In the genomic region with DNA sequence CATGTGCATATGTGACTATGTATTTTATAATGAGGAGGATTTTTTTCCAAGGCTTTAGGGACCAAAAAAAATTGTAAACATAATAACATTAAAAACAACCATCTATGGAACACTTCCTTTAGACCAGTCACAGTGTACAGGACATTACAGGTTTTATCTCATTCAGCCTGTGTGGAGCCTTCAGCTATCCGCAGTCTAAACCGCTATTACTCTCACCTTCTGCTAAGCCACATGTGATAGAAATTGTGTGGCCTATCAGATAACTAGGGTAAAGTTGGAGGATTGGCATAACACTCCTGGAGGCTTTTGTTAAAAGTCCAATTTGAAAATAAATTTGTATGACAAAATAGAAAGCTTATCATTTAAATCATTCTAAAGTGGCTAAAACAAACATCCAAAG, we compare ENCODE assay signal across 37 cellular contexts.
"Had no signal": no experiment of that assay in that cellular context is flagged by ENCODE, and none has a peak within 500 bp of the region (broad histone marks: within the 10 kb centered on the region; RNA-seq: fewer than 3 reads in every experiment).

No MANE protein-coding gene starts in this region.

- H3K4me3 Mint-ChIP-seq: activated CD4-positive, alpha-beta memory T cell treated with anti-CD3 and anti-CD28 coated beads, Interleukin-2, amount 10 ng/mL, durations not matched to agents 7 days and 5 days; activated CD8-positive, alpha-beta memory T cell treated with anti-CD3 and anti-CD28 coated beads, Interleukin-2, amount 10 ng/mL, durations not matched to agents 7 days and 5 days; activated naive CD8-positive, alpha-beta T cell treated with anti-CD3 and anti-CD28 coated beads for 36 hours; activated T-helper 17 cell treated with anti-CD3 and anti-CD28 coated beads, Interleukin-2, amount 50 U/mL, for 72 hours had no signal

- H3K36me3 ChIP-seq: brain microvascular endothelial cell, WERI-Rb-1 had no signal

- H3K27me3 Mint-ChIP-seq: activated CD4-positive, alpha-beta memory T cell treated with anti-CD3 and anti-CD28 coated beads, Interleukin-2, amount 10 ng/mL, durations not matched to agents 7 days and 5 days; activated CD8-positive, alpha-beta memory T cell treated with anti-CD3 and anti-CD28 coated beads, Interleukin-2, amount 10 ng/mL, durations not matched to agents 7 days and 5 days; activated naive CD8-positive, alpha-beta T cell treated with anti-CD3 and anti-CD28 coated beads for 36 hours; activated T-helper 17 cell treated with anti-CD3 and anti-CD28 coated beads, Interleukin-2, amount 50 U/mL, for 72 hours had no signal

- H2AFZ ChIP-seq: PC-9 had no signal

- H3K4me3 ChIP-seq: PC-9 had no signal

- H3K4me2 ChIP-seq: KMS-11, PC-9 had no signal

- H3K27ac ChIP-seq: brain microvascular endothelial cell, KMS-11, PC-9, RWPE1, WERI-Rb-1 had no signal

- H3K9ac ChIP-seq: KMS-11 had no signal

- H3K9me3 Mint-ChIP-seq: activated CD4-positive, alpha-beta memory T cell treated with anti-CD3 and anti-CD28 coated beads, Interleukin-2, amount 10 ng/mL, durations not matched to agents 7 days and 5 days; activated naive CD8-positive, alpha-beta T cell treated with anti-CD3 and anti-CD28 coated beads for 36 hours; activated T-helper 17 cell treated with anti-CD3 and anti-CD28 coated beads, Interleukin-2, amount 50 U/mL, for 72 hours had no signal

- DNase-seq: activated CD4-positive, alpha-beta memory T cell treated with anti-CD3 and anti-CD28 coated beads, Interleukin-2, amount 10 ng/mL, durations not matched to agents 7 days and 5 days; activated CD4-positive, alpha-beta T cell treated with anti-CD3 and anti-CD28 coated beads for 1 hour; activated CD4-positive, alpha-beta T cell treated with anti-CD3 and anti-CD28 coated beads for 48 hours; activated CD4-positive, CD25-positive, alpha-beta regulatory T cell; activated CD8-positive, alpha-beta memory T cell treated with anti-CD3 and anti-CD28 coated beads for 24 hours; activated CD8-positive, alpha-beta memory T cell treated with anti-CD3 and anti-CD28 coated beads, Interleukin-2, amount 10 ng/mL, durations not matched to agents 7 days and 5 days; activated CD8-positive, alpha-beta memory T cell treated with anti-CD3 and anti-CD28 coated beads, Interleukin-2, amount 50 U/mL, for 48 hours; activated effector memory CD4-positive, alpha-beta T cell treated with anti-CD3 and anti-CD28 coated beads, Interleukin-2, amount 50 U/mL, for 16 hours; activated naive CD4-positive, alpha-beta T cell; activated naive CD4-positive, alpha-beta T cell treated with anti-CD3 and anti-CD28 coated beads, Interleukin-2, amount 50 U/mL, for 16 hours; activated naive CD8-positive, alpha-beta T cell treated with anti-CD3 and anti-CD28 coated beads for 36 hours; activated T-cell treated with anti-CD3 and anti-CD28 coated beads, Interleukin-2, amount 50 U/mL, for 48 hours; amniotic stem cell; aorta; brain microvascular endothelial cell; central memory CD4-positive, alpha-beta T cell; MM.1S; MV-4-11; NCI-H1092; NCI-H1436 treated with DMSO at 0.1 percent for 48 hours; NCI-H1694 treated with DMSO at 0.1 percent for 48 hours; NCI-H2029; NCI-H2171 treated with DMSO at 0.1 percent for 48 hours; NCI-H2227 treated with DMSO at 0.1 percent for 48 hours; NCI-H446; NCI-H510A treated with DMSO at 0.1 percent for 48 hours; NCI-H526 treated with DMSO at 0.1 percent for 48 hours; NCI-H774; NK-92 treated with Interleukin-12 subunit alpha and Interleukin-12 subunit beta, amount 100 ng/mL, for 24 hours; PC-9; SIG-M5; T1000; WERI-Rb-1 had no signal

- H3K4me1 Mint-ChIP-seq: activated CD4-positive, alpha-beta memory T cell treated with anti-CD3 and anti-CD28 coated beads, Interleukin-2, amount 10 ng/mL, durations not matched to agents 7 days and 5 days; activated CD8-positive, alpha-beta memory T cell treated with anti-CD3 and anti-CD28 coated beads, Interleukin-2, amount 10 ng/mL, durations not matched to agents 7 days and 5 days; activated naive CD8-positive, alpha-beta T cell treated with anti-CD3 and anti-CD28 coated beads for 36 hours; activated T-helper 17 cell treated with anti-CD3 and anti-CD28 coated beads, Interleukin-2, amount 50 U/mL, for 72 hours had no signal

- H3K27ac Mint-ChIP-seq: activated CD4-positive, alpha-beta memory T cell treated with anti-CD3 and anti-CD28 coated beads, Interleukin-2, amount 10 ng/mL, durations not matched to agents 7 days and 5 days; activated CD8-positive, alpha-beta memory T cell treated with anti-CD3 and anti-CD28 coated beads, Interleukin-2, amount 10 ng/mL, durations not matched to agents 7 days and 5 days; activated naive CD8-positive, alpha-beta T cell treated with anti-CD3 and anti-CD28 coated beads for 36 hours; activated T-helper 17 cell treated with anti-CD3 and anti-CD28 coated beads, Interleukin-2, amount 50 U/mL, for 72 hours had no signal

- H3K27me3 ChIP-seq: brain microvascular endothelial cell had no signal

- ATAC-seq: activated CD8-positive, alpha-beta memory T cell treated with anti-CD3 and anti-CD28 coated beads, Interleukin-2, amount 10 ng/mL, durations not matched to agents 7 days and 5 days; activated T-helper 17 cell treated with anti-CD3 and anti-CD28 coated beads, Interleukin-2, amount 50 U/mL, for 72 hours; Right ventricle myocardium inferior had no signal

- H3K36me3 Mint-ChIP-seq: activated CD8-positive, alpha-beta memory T cell treated with anti-CD3 and anti-CD28 coated beads, Interleukin-2, amount 10 ng/mL, durations not matched to agents 7 days and 5 days; activated naive CD8-positive, alpha-beta T cell treated with anti-CD3 and anti-CD28 coated beads for 36 hours had no signal
